In genomic region chr6:163964778-163965177, GRCh38 we compare ENCODE assay signal across 19 cellular contexts.
"Had no signal": no experiment of that assay in that cellular context is flagged by ENCODE, and none has a peak within 500 bp of the region (broad histone marks: within the 10 kb centered on the region; RNA-seq: fewer than 3 reads in every experiment).

No MANE protein-coding gene starts in this region.

- H3K4me1 ChIP-seq: foreskin keratinocyte had no signal

- H3K9me3 ChIP-seq: stomach, testis had no signal

- H3K27ac ChIP-seq: foreskin keratinocyte, skin epidermis, testis, VCaP had no signal

- H3K27me3 ChIP-seq: foreskin keratinocyte, stomach, testis had no signal

- ATAC-seq: activated CD4-positive, CD25-positive, alpha-beta regulatory T cell treated with anti-CD3 and anti-CD28 coated beads, Interleukin-2, amount 50 U/mL, for 24 hours; foreskin keratinocyte; naive thymus-derived CD4-positive, alpha-beta T cell; stimulated activated effector memory CD8-positive, alpha-beta T cell treated with anti-CD3 and anti-CD28 coated beads, Interleukin-12 subunit alpha, Interleukin-12 subunit beta, amount 100 ng/mL, for 72 hours; T-cell had no signal

- H3K4me3 ChIP-seq: lung, skin epidermis, stomach, testis had no signal

- H3K36me3 ChIP-seq: stomach had no signal

- DNase-seq: activated CD4-positive, alpha-beta memory T cell treated with anti-CD3 and anti-CD28 coated beads, Interleukin-2, amount 10 ng/mL, durations not matched to agents 7 days and 5 days; activated effector memory CD4-positive, alpha-beta T cell treated with anti-CD3 and anti-CD28 coated beads, Interleukin-2, amount 50 U/mL, for 16 hours; activated naive CD4-positive, alpha-beta T cell treated with anti-CD3 and anti-CD28 coated beads, Interleukin-2, amount 10 ng/mL, durations not matched to agents 7 days and 5 days; amygdala; dermis blood vessel endothelial cell; effector memory CD4-positive, alpha-beta T cell; foreskin keratinocyte; glutamatergic neuron; naive thymus-derived CD4-positive, alpha-beta T cell; stimulated activated CD4-positive, alpha-beta T cell treated with anti-CD3 and anti-CD28 coated beads, Interleukin-1b, Interleukin-23, amount 100 ng/mL, for 48 hours; stomach; T-cell; testis; trophoblast cell had no signal
